2 cellular contexts compared by ENCODE assay signal in genomic region chr11:12057299-12057980, GRCh38.
TF ChIP-seq lines count a peak whose summit lies in the region.

No MANE protein-coding gene starts in this region.

TF ChIP-seq in A549, 52 proteins besides CTCF, POLR2A, EP300 and RAD21:
- TF ChIP-seq BCL3 (IDR thresholded peaks at IDR 0.05) (no peak), E2F6 (IDR thresholded peaks at IDR 0.05; ENCODE audit: borderline replicate concordance, low read depth) (no peak), FOSL2 (IDR thresholded peaks at IDR 0.05) (no peak), FOSL2 (CRISPR knock-in tag; IDR thresholded peaks at IDR 0.05) (no peak), CBX2 (IDR thresholded peaks at IDR 0.05; ENCODE audit: borderline replicate concordance, low read depth) (no peak), TP53 (CRISPR knock-in tag; IDR thresholded peaks at IDR 0.05) (no peak), CBX8 (IDR thresholded peaks at IDR 0.05) (no peak), JUN (IDR thresholded peaks at IDR 0.05) (no peak), FOSB (CRISPR knock-in tag; IDR thresholded peaks at IDR 0.05) (no peak), USF2 (IDR thresholded peaks at IDR 0.05) (no peak), REST (IDR thresholded peaks at IDR 0.05) (no peak), EHMT2 (IDR thresholded peaks at IDR 0.05; ENCODE audit: low read depth) (no peak)

TF ChIP-seq in IMR-90, 13 proteins besides CTCF, POLR2A, EP300 and RAD21:
- TF ChIP-seq USF2 (IDR thresholded peaks at IDR 0.05; ENCODE audit: low read depth, low read length) (no peak), FOS (IDR thresholded peaks at IDR 0.05; ENCODE audit: low read depth, low read length) (no peak), MXI1 (IDR thresholded peaks at IDR 0.05; ENCODE audit: borderline replicate concordance, low read depth, low read length) (no peak)
TF ChIP-seq in IMR-90: peak in this region for 0.
